13 cellular contexts compared by ENCODE assay signal in the genomic region with DNA sequence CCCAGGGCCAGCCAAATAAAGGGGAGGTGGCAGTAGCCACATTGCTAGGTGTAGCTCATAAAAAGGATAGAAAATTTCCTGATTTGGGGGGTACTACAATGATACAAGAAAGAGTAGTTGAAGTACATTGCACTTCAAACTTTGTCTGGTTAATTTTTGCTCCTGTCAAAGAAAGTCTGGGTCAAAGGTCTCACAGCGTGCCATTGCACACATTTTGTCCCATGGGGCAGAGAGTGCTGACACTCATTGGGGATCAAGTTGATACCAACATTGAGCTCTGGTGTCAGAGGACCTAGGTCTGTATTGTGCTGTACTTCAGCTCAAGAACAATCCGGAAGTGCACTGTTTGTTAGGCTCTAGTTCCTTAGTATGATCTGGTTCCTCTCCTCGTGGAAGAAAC.
DNase-seq lines count a peak whose midpoint lies in the region; ATAC-seq and TF ChIP-seq lines count a peak whose summit lies in the region.
"Had no signal": no experiment of that assay in that cellular context is flagged by ENCODE, and none has a peak within 500 bp of the region (broad histone marks: within the 10 kb centered on the region; RNA-seq: fewer than 3 reads in every experiment).

No MANE protein-coding gene starts in this region.

- H3K4me3 Mint-ChIP-seq in progenitor cell of endocrine pancreas (ENCODE audit: low read depth): no peak overlapping the region
- H3K4me3 Mint-ChIP-seq: GM23338, HFFc6 had no signal

- DNase-seq in MM.1S (no peak), caudate nucleus (lab: John Stamatoyannopoulos, UW) (no peak), progenitor cell of endocrine pancreas (ENCODE audit: low spot score, unreplicated experiment) (no peak), activated T-cell treated with anti-CD3 and anti-CD28 coated beads for 4 hours (no peak)
- no peak for DNase-seq in activated CD4-positive, alpha-beta T cell treated with anti-CD3 and anti-CD28 coated beads, Interleukin-2, amount 50 U/mL, for 1 hour
- DNase-seq: HFFc6, OCI-M1 had no signal

- peak overlapping the region; percentile 72 for H3K27ac Mint-ChIP-seq in progenitor cell of endocrine pancreas
- H3K27ac Mint-ChIP-seq: GM23338, HFFc6 had no signal

- no peaks in the 10 kb centered on the region for H3F3A ChIP-seq in MM.1S (ENCODE audit: insufficient read depth, low read length)

- no peaks in the 10 kb centered on the region for H3K27me3 ChIP-seq in MM.1S (replicated peaks; ENCODE audit: insufficient read depth, low read length)

- H3K9ac ChIP-seq in MM.1S (ENCODE audit: low read length): no peak overlapping the region

- H3K27me3 Mint-ChIP-seq in progenitor cell of endocrine pancreas: no peaks in the 10 kb centered on the region

- ATAC-seq in HG03520 (IDR thresholded peaks at IDR 0.05; ENCODE audit: unreplicated experiment) (no peak), HG02623 (IDR thresholded peaks at IDR 0.05; ENCODE audit: unreplicated experiment) (no peak)
- ATAC-seq: Right ventricle myocardium inferior had no signal

- no peaks in the 10 kb centered on the region for H3K9me2 ChIP-seq in MM.1S (replicated peaks; ENCODE audit: insufficient read depth, low read length)

- H3K4me3 ChIP-seq in MM.1S (ENCODE audit: low read length): no peak overlapping the region
- H3K4me3 ChIP-seq: GM23338, SK-N-MC had no signal

- no peaks in the 10 kb centered on the region for H3K36me3 ChIP-seq in MM.1S (replicated peaks; ENCODE audit: insufficient read depth, low read length)

- peaks cover 5% of the 10 kb centered on the region for H3K4me1 Mint-ChIP-seq in progenitor cell of endocrine pancreas (ENCODE audit: low read depth)

- H3K27ac ChIP-seq in C4-2B (peak overlapping the region; percentile 75), MM.1S (ENCODE audit: low read length) (no peak overlapping the region), caudate nucleus (ENCODE audit: low read depth, low read length) (peak overlapping the region; percentile 86)
- H3K27ac ChIP-seq: SK-N-MC had no signal

- H3K4me2 ChIP-seq in MM.1S (ENCODE audit: low read depth, low read length): peak overlapping the region; percentile 43; the same call in 1 of the 2 replicates
- H3K4me2 ChIP-seq: GM23338 had no signal

- TF ChIP-seq CTCF in C4-2B (conservative IDR thresholded peaks at IDR 0.05): no peak
- no peak for TF ChIP-seq CTCF in MM.1S (IDR thresholded peaks at IDR 0.05; ENCODE audit: low read length)
- TF ChIP-seq CTCF in progenitor cell of endocrine pancreas (IDR thresholded peaks at IDR 0.05; ENCODE audit: unreplicated experiment): no peak

- no peaks in the 10 kb centered on the region for H4K20me1 ChIP-seq in MM.1S (ENCODE audit: insufficient read depth, low read length)

- peaks cover 47% of the 10 kb centered on the region for H3K36me3 Mint-ChIP-seq in progenitor cell of endocrine pancreas (ENCODE audit: insufficient read depth)

- peak overlapping the region; percentile 70; the same call in 1 of the 2 replicates for H2AFZ ChIP-seq in MM.1S (ENCODE audit: low read length)
- H2AFZ ChIP-seq: GM23338 had no signal

- H3K79me2 ChIP-seq in MM.1S (ENCODE audit: low read length): no peaks in the 10 kb centered on the region

- peaks cover 31% of the 10 kb centered on the region for H3K4me1 ChIP-seq in MM.1S (ENCODE audit: low read length)

- peaks cover 16% of the 10 kb centered on the region for H3K9me3 Mint-ChIP-seq in progenitor cell of endocrine pancreas (ENCODE audit: low read depth)
- H3K9me3 Mint-ChIP-seq: GM23338 had no signal

- no peaks in the 10 kb centered on the region for H3K9me3 ChIP-seq in MM.1S (replicated peaks; ENCODE audit: insufficient read depth, low read length)
